ENCODE assay signal across 22 cellular contexts in the genomic region with DNA sequence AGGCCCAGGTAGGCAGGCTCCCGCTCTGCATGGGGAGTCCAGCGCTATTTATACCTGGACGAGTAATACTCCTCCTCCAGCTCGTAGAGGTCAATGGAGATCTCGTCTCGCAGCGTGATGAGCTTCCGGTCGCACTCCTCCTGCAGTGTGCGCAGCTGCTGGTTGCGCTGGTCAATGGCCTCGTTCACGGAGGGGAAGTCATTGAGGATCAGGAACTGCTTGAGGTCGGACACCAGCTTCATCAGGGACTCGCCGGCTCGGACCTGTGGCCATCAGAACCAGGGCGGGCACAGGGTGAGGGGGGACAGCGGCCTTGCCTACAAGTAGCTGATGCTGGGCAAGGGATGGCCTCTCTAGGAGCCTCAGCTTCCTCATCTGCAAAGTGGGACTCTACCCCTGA.
"Had no signal": no experiment of that assay in that cellular context is flagged by ENCODE, and none has a peak within 500 bp of the region (broad histone marks: within the 10 kb centered on the region; RNA-seq: fewer than 3 reads in every experiment).

No MANE protein-coding gene starts in this region.

- H3K27me3 ChIP-seq: ovary, right atrium auricular region, right lobe of liver, tibial nerve, uterus had no signal

- DNase-seq: hippocampal formation; immature natural killer cell; left ventricle myocardium inferior; midbrain; mucosa of descending colon; naive thymus-derived CD4-positive, alpha-beta T cell; ovary; stimulated activated CD4-positive, alpha-beta T cell treated with anti-CD3 and anti-CD28 coated beads, Interleukin-1b, Interleukin-23, amount 100 ng/mL, for 48 hours; stimulated activated CD4-positive, alpha-beta T cell treated with anti-CD3 and anti-CD28 coated beads, Interleukin-2, amount 100 ng/mL, for 48 hours; stimulated activated CD4-positive, alpha-beta T cell treated with anti-CD3 and anti-CD28 coated beads, Interleukin-4, amount 100 ng/mL, for 4 hours; stimulated activated CD8-positive, alpha-beta memory T cell treated with anti-CD3 and anti-CD28 coated beads, Interleukin-4, amount 100 ng/mL, for 48 hours; stimulated activated naive CD4-positive, alpha-beta T cell treated with Interleukin-2 at 50 U/mL for 16 hours; stimulated activated naive CD8-positive, alpha-beta T cell treated with anti-CD3 and anti-CD28 coated beads, Interleukin-15, amount 100 ng/mL, for 72 hours; substantia nigra; uterus had no signal

- H3K36me3 ChIP-seq: ovary, uterus had no signal

- H3K4me3 ChIP-seq: left ventricle myocardium inferior, mucosa of descending colon, ovary, right atrium auricular region, right lobe of liver, smooth muscle cell, tibial nerve, uterus had no signal

- FAIRE-seq: islet of Langerhans had no signal

- H3K4me2 ChIP-seq: smooth muscle cell had no signal

- H3K9me3 ChIP-seq: left ventricle myocardium inferior, mucosa of descending colon, ovary, right atrium auricular region, right lobe of liver, tibial nerve, uterus had no signal

- H3K27ac ChIP-seq: left ventricle myocardium inferior, ovary, right atrium auricular region, right lobe of liver, tibial nerve, uterus had no signal

- ATAC-seq: mucosa of descending colon; naive thymus-derived CD4-positive, alpha-beta T cell; natural killer cell treated with Interleukin-12 subunit alpha and Interleukin-12 subunit beta and Interleukin-15 and Interleukin-18, amount 100 ng/mL, for 72 hours; right lobe of liver; stimulated activated memory B cell treated with anti-CD40 and anti-IgM and Interleukin-4, amounts not matched to agents 10 μg/mL and 1 μg/mL and 100 μg/mL, for 72 hours; stimulated activated naive CD8-positive, alpha-beta T cell treated with anti-CD3 and anti-CD28 coated beads, Interleukin-15, amount 100 ng/mL, for 72 hours had no signal
